In the genomic region with DNA sequence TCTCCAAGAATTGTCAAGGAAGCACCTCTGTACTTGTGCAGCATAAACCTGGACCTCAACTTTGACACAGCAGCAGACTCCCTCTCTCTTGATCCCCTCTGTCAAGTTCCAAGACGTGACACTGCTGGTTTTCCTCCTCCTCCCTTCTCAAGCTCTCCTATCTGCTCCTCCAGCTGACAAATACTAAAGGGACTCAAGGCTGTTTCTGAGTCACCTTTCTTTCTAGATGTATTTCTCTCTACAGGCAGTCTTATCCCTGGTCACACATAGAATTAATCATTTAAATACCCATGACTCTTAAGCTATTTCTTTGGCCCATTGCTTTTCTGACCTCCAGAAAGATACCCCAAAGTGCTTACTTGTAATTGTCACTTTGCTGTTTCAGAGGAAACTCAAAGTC, we compare ENCODE assay signal across 1 cellular context.
TF ChIP-seq lines count a peak whose summit lies in the region.

No MANE protein-coding gene starts in this region.

TF ChIP-seq in GM23338, 12 proteins besides CTCF, POLR2A, EP300 and RAD21:
- TF ChIP-seq REST (IDR thresholded peaks at IDR 0.05; ENCODE audit: unreplicated experiment): no peak
